Comparison of ENCODE assay signal across 8 cellular contexts in the genomic region with DNA sequence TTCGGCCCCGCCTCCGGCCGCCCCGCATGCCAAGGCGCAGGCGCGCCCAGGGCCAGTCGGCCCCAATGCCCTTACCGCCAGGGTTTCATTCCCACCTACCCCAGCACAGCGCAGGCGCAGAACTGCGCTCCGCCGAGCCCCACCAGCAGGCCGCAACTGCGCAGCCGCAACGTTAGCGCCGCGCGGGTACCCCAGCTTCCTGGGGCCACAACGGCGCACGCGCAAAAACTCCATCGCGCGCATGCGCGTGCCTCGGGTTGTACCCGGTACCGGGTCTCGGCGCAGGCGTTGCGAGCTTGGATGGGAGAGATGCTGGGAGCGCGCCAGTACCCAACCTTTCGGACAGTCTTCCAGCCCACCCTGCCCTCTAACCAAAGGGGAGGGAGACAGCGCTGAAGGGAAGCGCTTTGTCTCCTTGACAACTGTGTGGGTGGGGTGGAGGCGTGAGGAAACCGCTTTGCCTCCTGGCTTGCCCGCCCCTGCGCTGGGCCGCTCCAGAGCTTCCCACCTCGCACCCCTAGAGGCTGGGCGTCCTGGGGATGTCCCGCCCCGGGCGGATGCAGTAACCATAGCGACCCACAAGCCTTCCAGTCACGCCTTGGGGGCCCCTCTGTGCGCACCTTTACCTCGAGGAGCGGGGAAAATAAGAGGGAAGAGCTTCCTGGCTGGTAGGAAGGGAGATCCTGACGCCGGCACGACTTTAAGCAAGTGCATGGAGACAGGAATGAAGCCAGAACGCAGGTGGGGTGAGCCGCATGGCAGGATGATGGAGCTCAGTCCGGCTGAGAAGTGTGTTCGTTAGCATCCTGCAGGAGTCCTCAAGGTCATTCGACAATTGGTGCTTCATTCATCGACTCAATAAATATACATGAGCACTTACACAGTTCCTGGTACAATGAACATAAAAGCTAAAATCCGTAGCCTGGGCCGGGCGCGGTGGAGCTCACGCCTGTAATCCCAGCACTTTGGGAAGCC. TPM values are rescaled to one million over a fixed set of nuclear protein-coding genes. Genes with fewer than 3 reads are reported as not detected.
DNase-seq lines count a peak whose midpoint lies in the region; ATAC-seq and TF ChIP-seq lines count a peak whose summit lies in the region.

No MANE protein-coding gene starts in this region.

- peak overlapping the region; percentile 90 for H3K4me3 ChIP-seq in OCI-LY3 (ENCODE audit: low read length)
- H3K4me3 ChIP-seq in epithelial cell of esophagus (ENCODE audit: low read length): peak overlapping the region; percentile 93
- H3K4me3 ChIP-seq in mucosa of descending colon: peak overlapping the region; percentile 59

- H3K9ac ChIP-seq in OCI-LY3 (ENCODE audit: low read length): peak overlapping the region; percentile 90

- H3K9me3 ChIP-seq in OCI-LY3 (ENCODE audit: insufficient read depth, low read length): no peaks in the 10 kb centered on the region
- no peaks in the 10 kb centered on the region for H3K9me3 ChIP-seq in mucosa of descending colon

- peaks cover 5% of the 10 kb centered on the region; the same call in 1 of the 2 replicates for H3K4me1 ChIP-seq in OCI-LY3 (ENCODE audit: low read length)
- H3K4me1 ChIP-seq in mucosa of descending colon (ENCODE audit: low read depth): peaks cover 23% of the 10 kb centered on the region

- H3K4me2 ChIP-seq in OCI-LY3 (ENCODE audit: low read length): peak overlapping the region; percentile 98

- TF ChIP-seq CTCF in OCI-LY3 (IDR thresholded peaks at IDR 0.05; ENCODE audit: low read depth, low read length) (no peak), epithelial cell of esophagus (IDR thresholded peaks at IDR 0.05; ENCODE audit: insufficient read depth, low read depth, low read length, missing control alignments) (no peak), mucosa of descending colon (IDR thresholded peaks at IDR 0.05) (no peak)

- H3K27me3 ChIP-seq in OCI-LY3 (ENCODE audit: low read depth, low read length): no peaks in the 10 kb centered on the region

- H3K36me3 ChIP-seq in OCI-LY3 (replicated peaks; ENCODE audit: low read depth, low read length) (peaks cover 20% of the 10 kb centered on the region), mucosa of descending colon (ENCODE audit: low read depth) (no peaks in the 10 kb centered on the region)

- peaks cover 14% of the 10 kb centered on the region for H3K79me2 ChIP-seq in OCI-LY3 (ENCODE audit: low read length)

- intact Hi-C loops in mucosa of descending colon (cut with DNase I, micrococcal nuclease): no loop called here

- peak overlapping the region; percentile 55 for H2AFZ ChIP-seq in OCI-LY3 (ENCODE audit: low read depth, low read length)

- ATAC-seq in GM21528 (IDR thresholded peaks at IDR 0.05; ENCODE audit: low FRiP score, unreplicated experiment): peak; percentile 79
- peak; percentile 96 for ATAC-seq in mucosa of descending colon

- no peaks in the 10 kb centered on the region for H4K20me1 ChIP-seq in OCI-LY3 (ENCODE audit: insufficient read depth, low read length)

- DNase-seq in DMS114 treated with DMSO at 0.1 percent for 48 hours (lab: John Stamatoyannopoulos, UW; ENCODE audit: unreplicated experiment): peak; percentile 75
- peak; percentile 100 for DNase-seq in HuH-7.5 (ENCODE audit: low spot score)
- peak; percentile 100 for DNase-seq in activated T-cell treated with anti-CD3 and anti-CD28 coated beads for 24 hours (ENCODE audit: low read depth)
- DNase-seq in epithelial cell of esophagus (ENCODE audit: low read depth): peak; percentile 96
- peak; percentile 98 to 100 (median 99) for DNase-seq in mucosa of descending colon
- peak; percentile 97 to 99 for DNase-seq in stimulated activated CD8-positive, alpha-beta memory T cell treated with anti-CD3 and anti-CD28 coated beads, Interleukin-4, amount 100 ng/mL, for 1 hour (ENCODE audit: low read depth in 2 of 2, low spot score in 1 of 2)

- peak overlapping the region; percentile 61 for H3K27ac ChIP-seq in OCI-LY3 (ENCODE audit: low read length)

RNA-seq across cellular contexts. Expression of a gene that starts 0.5 kb away (rescaled TPM):
- 10 to 100 TPM in 2 of 3 donors, 1 to 10 TPM in 1; 9.2 to 13.7 (median 10.2) TPM for total RNA-seq in mucosa of descending colon

RNA-seq across cellular contexts. Expression of a gene that starts 11.6 kb away (rescaled TPM):
- not detected for total RNA-seq in mucosa of descending colon

RNA-seq across cellular contexts. Expression of a gene that starts 17.0 kb away (rescaled TPM):
- total RNA-seq in mucosa of descending colon: 10 to 100 TPM; 19.0 to 33.7 (median 19.8) TPM

RNA-seq across cellular contexts. Expression of a gene that starts 38.8 kb away (rescaled TPM):
- 10 to 100 TPM; 14.1 to 33.7 (median 32.9) TPM for total RNA-seq in mucosa of descending colon

RNA-seq across cellular contexts. Expression of a gene that starts 40.0 kb away (rescaled TPM):
- 10 to 100 TPM; 61.1 to 67.4 (median 65.9) TPM for total RNA-seq in mucosa of descending colon

Comparison
In these comparisons a context has a peak if more than half of its experiments do, and no peak if none do; other contexts are left out.
1. Peak in every context shown above with its lines: DNase-seq, ATAC-seq, H3K4me3 ChIP-seq and H3K27ac ChIP-seq.